ENCODE assay signal across 33 cellular contexts in genomic region chr11:112037527-112037926, GRCh38. TPM values are rescaled to one million over a fixed set of nuclear protein-coding genes. Genes with fewer than 3 reads are reported as not detected.
"Had no signal": no experiment of that assay in that cellular context is flagged by ENCODE, and none has a peak within 500 bp of the region (broad histone marks: within the 10 kb centered on the region; RNA-seq: fewer than 3 reads in every experiment).

No MANE protein-coding gene starts in this region.

- H3K4me2 ChIP-seq: hepatocyte had no signal

- H3K4me3 ChIP-seq: ascending aorta, breast epithelium, esophagus squamous epithelium, gastroesophageal sphincter, heart right ventricle, hepatocyte had no signal

- H3K36me3 ChIP-seq: breast epithelium had no signal

- H3K4me1 Mint-ChIP-seq: activated naive CD4-positive, alpha-beta T cell treated with anti-CD3 and anti-CD28 coated beads, Interleukin-2, amount 10 ng/mL, durations not matched to agents 7 days and 5 days; brain had no signal

- H3K9me3 Mint-ChIP-seq: activated B cell treated with CpG ODN at 0.5 μM for 24 hours; activated CD4-positive, alpha-beta memory T cell treated with anti-CD3 and anti-CD28 coated beads for 36 hours; activated CD4-positive, alpha-beta T cell treated with anti-CD3 and anti-CD28 coated beads, Interleukin-2, amount 10 ng/mL, durations not matched to agents 24 days and 14 days; activated naive CD4-positive, alpha-beta T cell treated with anti-CD3 and anti-CD28 coated beads, Interleukin-2, amount 10 ng/mL, durations not matched to agents 7 days and 5 days; activated naive CD4-positive, alpha-beta T cell treated with anti-CD3 and anti-CD28 coated beads, Interleukin-2, amount 50 U/mL, for 72 hours; activated naive CD8-positive, alpha-beta T cell treated with anti-CD3 and anti-CD28 coated beads, Interleukin-2, amount 10 ng/mL, durations not matched to agents 7 days and 5 days; activated T-cell treated with anti-CD3 and anti-CD28 coated beads, Interleukin-2, amount 50 U/mL, for 4 hours; brain; effector memory CD8-positive, alpha-beta T cell; T-helper 2 cell treated with Interferon-gamma antibody and Interleukin-4, amounts not matched to agents 5 μg/mL and 100 μg/mL, for 36 hours had no signal

- H3K27me3 Mint-ChIP-seq: activated B cell treated with CpG ODN at 0.5 μM for 24 hours; activated CD4-positive, alpha-beta memory T cell treated with anti-CD3 and anti-CD28 coated beads for 36 hours; activated CD4-positive, alpha-beta T cell treated with anti-CD3 and anti-CD28 coated beads for 36 hours; activated CD4-positive, alpha-beta T cell treated with anti-CD3 and anti-CD28 coated beads, Interleukin-2, amount 10 ng/mL, durations not matched to agents 24 days and 14 days; activated CD8-positive, alpha-beta memory T cell treated with anti-CD3 and anti-CD28 coated beads, Interleukin-2, amount 10 ng/mL, durations not matched to agents 7 days and 5 days; activated naive CD4-positive, alpha-beta T cell treated with anti-CD3 and anti-CD28 coated beads, Interleukin-2, amount 10 ng/mL, durations not matched to agents 7 days and 5 days; activated naive CD8-positive, alpha-beta T cell treated with anti-CD3 and anti-CD28 coated beads, Interleukin-2, amount 10 ng/mL, durations not matched to agents 7 days and 5 days; brain; effector memory CD8-positive, alpha-beta T cell; T-helper 17 cell had no signal

- DNase-seq: activated B cell treated with CpG ODN at 0.5 μM for 24 hours; activated CD4-positive, alpha-beta memory T cell treated with anti-CD3 and anti-CD28 coated beads for 36 hours; activated CD4-positive, alpha-beta T cell treated with anti-CD3 and anti-CD28 coated beads for 36 hours; activated CD4-positive, alpha-beta T cell treated with anti-CD3 and anti-CD28 coated beads, Interleukin-2, amount 10 ng/mL, durations not matched to agents 24 days and 14 days; activated CD4-positive, CD25-positive, alpha-beta regulatory T cell treated with anti-CD3 and anti-CD28 coated beads, Interleukin-2, amount 50 U/mL, for 72 hours; activated CD8-positive, alpha-beta memory T cell treated with anti-CD3 and anti-CD28 coated beads, Interleukin-2, amount 10 ng/mL, durations not matched to agents 7 days and 5 days; activated CD8-positive, alpha-beta memory T cell treated with anti-CD3 and anti-CD28 coated beads, Interleukin-2, amount 50 U/mL, for 4 hours; activated CD8-positive, alpha-beta T cell treated with anti-CD3 and anti-CD28 coated beads, Interleukin-2, amount 10 ng/mL, durations not matched to agents 7 days and 5 days; activated gamma-delta T cell; activated naive CD4-positive, alpha-beta T cell; activated naive CD4-positive, alpha-beta T cell treated with anti-CD3 and anti-CD28 coated beads, Interleukin-2, amount 10 ng/mL, durations not matched to agents 7 days and 5 days; activated naive CD8-positive, alpha-beta T cell treated with anti-CD3 and anti-CD28 coated beads, Interleukin-2, amount 10 ng/mL, durations not matched to agents 7 days and 5 days; activated T-cell treated with anti-CD3 and anti-CD28 coated beads, Interleukin-2, amount 50 U/mL, for 4 hours; caudate nucleus; cortex of kidney; dermis blood vessel endothelial cell; effector CD4-positive, alpha-beta T cell; effector memory CD8-positive, alpha-beta T cell; erythroblast; esophagus squamous epithelium; foreskin melanocyte; heart right ventricle; T-helper 1 cell; T-helper 17 cell; T1000; WERI-Rb-1 had no signal

- H3K4me1 ChIP-seq: ascending aorta, breast epithelium, esophagus squamous epithelium, gastroesophageal sphincter had no signal

- H3K27ac Mint-ChIP-seq: activated B cell treated with CpG ODN at 0.5 μM for 24 hours; activated CD4-positive, alpha-beta memory T cell treated with anti-CD3 and anti-CD28 coated beads for 36 hours; activated CD4-positive, alpha-beta T cell treated with anti-CD3 and anti-CD28 coated beads for 36 hours; activated CD4-positive, alpha-beta T cell treated with anti-CD3 and anti-CD28 coated beads, Interleukin-2, amount 10 ng/mL, durations not matched to agents 24 days and 14 days; activated CD8-positive, alpha-beta T cell treated with anti-CD3 and anti-CD28 coated beads, Interleukin-2, amount 10 ng/mL, durations not matched to agents 7 days and 5 days; activated naive CD4-positive, alpha-beta T cell treated with anti-CD3 and anti-CD28 coated beads, Interleukin-2, amount 10 ng/mL, durations not matched to agents 7 days and 5 days; activated naive CD4-positive, alpha-beta T cell treated with anti-CD3 and anti-CD28 coated beads, Interleukin-2, amount 50 U/mL, for 72 hours; activated naive CD8-positive, alpha-beta T cell treated with anti-CD3 and anti-CD28 coated beads, Interleukin-2, amount 10 ng/mL, durations not matched to agents 7 days and 5 days; brain; effector memory CD8-positive, alpha-beta T cell; T-helper 17 cell; T-helper 2 cell treated with Interferon-gamma antibody and Interleukin-4, amounts not matched to agents 5 μg/mL and 100 μg/mL, for 36 hours had no signal

- H3K4me3 Mint-ChIP-seq: activated B cell treated with CpG ODN at 0.5 μM for 24 hours; activated CD4-positive, alpha-beta memory T cell treated with anti-CD3 and anti-CD28 coated beads for 36 hours; activated CD4-positive, alpha-beta T cell treated with anti-CD3 and anti-CD28 coated beads for 36 hours; activated CD4-positive, alpha-beta T cell treated with anti-CD3 and anti-CD28 coated beads, Interleukin-2, amount 10 ng/mL, durations not matched to agents 24 days and 14 days; activated CD8-positive, alpha-beta memory T cell treated with anti-CD3 and anti-CD28 coated beads, Interleukin-2, amount 10 ng/mL, durations not matched to agents 7 days and 5 days; activated CD8-positive, alpha-beta T cell treated with anti-CD3 and anti-CD28 coated beads, Interleukin-2, amount 10 ng/mL, durations not matched to agents 7 days and 5 days; activated naive CD4-positive, alpha-beta T cell treated with anti-CD3 and anti-CD28 coated beads, Interleukin-2, amount 10 ng/mL, durations not matched to agents 7 days and 5 days; activated naive CD8-positive, alpha-beta T cell treated with anti-CD3 and anti-CD28 coated beads, Interleukin-2, amount 10 ng/mL, durations not matched to agents 7 days and 5 days; activated T-cell treated with anti-CD3 and anti-CD28 coated beads, Interleukin-2, amount 50 U/mL, for 4 hours; brain; effector memory CD8-positive, alpha-beta T cell; T-helper 17 cell; T-helper 2 cell treated with Interferon-gamma antibody and Interleukin-4, amounts not matched to agents 5 μg/mL and 100 μg/mL, for 36 hours had no signal

- H3K9me3 ChIP-seq: ascending aorta, breast epithelium, esophagus squamous epithelium, gastroesophageal sphincter, heart right ventricle had no signal

- H3K27me3 ChIP-seq: ascending aorta, breast epithelium, esophagus squamous epithelium, gastroesophageal sphincter, heart right ventricle, hepatocyte had no signal

- ATAC-seq: activated CD4-positive, alpha-beta T cell treated with anti-CD3 and anti-CD28 coated beads for 36 hours; activated CD8-positive, alpha-beta memory T cell treated with anti-CD3 and anti-CD28 coated beads, Interleukin-2, amount 10 ng/mL, durations not matched to agents 7 days and 5 days; activated CD8-positive, alpha-beta T cell treated with anti-CD3 and anti-CD28 coated beads, Interleukin-2, amount 10 ng/mL, durations not matched to agents 7 days and 5 days; activated naive CD4-positive, alpha-beta T cell treated with anti-CD3 and anti-CD28 coated beads, Interleukin-2, amount 50 U/mL, for 72 hours; activated T-cell treated with anti-CD3 and anti-CD28 coated beads, Interleukin-2, amount 50 U/mL, for 4 hours; effector memory CD8-positive, alpha-beta T cell; gastroesophageal sphincter; T-helper 17 cell had no signal

- H2AFZ ChIP-seq: hepatocyte had no signal

- H3K36me3 Mint-ChIP-seq: activated naive CD4-positive, alpha-beta T cell treated with anti-CD3 and anti-CD28 coated beads, Interleukin-2, amount 50 U/mL, for 72 hours had no signal

- H3K27ac ChIP-seq: ascending aorta, breast epithelium, esophagus squamous epithelium, gastroesophageal sphincter, heart right ventricle, hepatocyte, WERI-Rb-1 had no signal

RNA-seq across cellular contexts. Expression of gene PIH1D2, which starts 36.3 kb away (rescaled TPM):
- total RNA-seq: ascending aorta had no signal
